ENCODE assay signal across 8 cellular contexts in the genomic region with DNA sequence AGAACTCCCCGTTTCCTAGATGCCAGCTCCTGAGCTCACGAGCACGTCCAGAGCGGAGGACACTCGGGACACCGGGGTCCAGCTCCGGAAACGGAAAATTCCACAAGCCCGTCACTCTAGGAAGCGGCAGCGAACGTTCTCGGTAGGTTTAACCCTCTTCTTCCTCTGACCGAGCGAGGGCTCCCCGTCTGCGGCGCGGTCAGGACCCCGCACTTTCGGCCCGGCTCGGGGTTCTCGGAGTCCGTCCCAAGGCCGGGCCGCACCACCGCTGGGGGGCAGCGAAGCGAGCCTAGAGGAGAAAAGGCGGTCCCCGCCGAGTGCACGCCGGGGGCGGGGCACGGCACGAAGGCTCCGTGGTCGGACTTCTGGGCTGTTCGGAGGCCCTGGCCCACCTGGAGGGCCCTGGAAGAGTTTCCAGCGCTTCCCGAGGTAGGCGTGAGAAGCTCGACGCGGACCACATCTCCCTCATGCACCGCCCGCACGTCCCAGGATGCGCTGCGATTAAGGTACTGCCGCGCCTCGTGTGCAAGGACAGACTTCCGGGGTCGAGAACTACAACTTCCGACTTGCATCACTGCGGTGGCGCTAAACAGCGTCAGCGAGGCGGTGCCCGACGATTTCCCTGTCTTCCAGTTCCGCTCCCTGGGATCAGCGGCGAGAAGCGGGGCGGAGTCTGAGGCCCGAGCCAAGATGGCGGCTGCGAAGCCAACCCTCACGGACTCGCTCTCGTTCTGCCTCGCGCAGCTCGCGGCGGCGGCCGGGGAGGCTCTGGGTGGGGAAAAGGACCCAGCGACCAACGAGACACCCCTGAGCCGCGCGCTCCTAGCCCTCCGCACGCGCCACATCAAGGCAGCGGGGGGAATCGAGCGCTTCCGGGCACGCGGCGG. TPM values are rescaled to one million over a fixed set of nuclear protein-coding genes. Genes with fewer than 3 reads are reported as not detected.
A peak's percentile ranks its signal among the peaks of the same experiment; 100 is the strongest.
DNase-seq lines count a peak whose midpoint lies in the region; ATAC-seq and TF ChIP-seq lines count a peak whose summit lies in the region.

A gene with protein sequence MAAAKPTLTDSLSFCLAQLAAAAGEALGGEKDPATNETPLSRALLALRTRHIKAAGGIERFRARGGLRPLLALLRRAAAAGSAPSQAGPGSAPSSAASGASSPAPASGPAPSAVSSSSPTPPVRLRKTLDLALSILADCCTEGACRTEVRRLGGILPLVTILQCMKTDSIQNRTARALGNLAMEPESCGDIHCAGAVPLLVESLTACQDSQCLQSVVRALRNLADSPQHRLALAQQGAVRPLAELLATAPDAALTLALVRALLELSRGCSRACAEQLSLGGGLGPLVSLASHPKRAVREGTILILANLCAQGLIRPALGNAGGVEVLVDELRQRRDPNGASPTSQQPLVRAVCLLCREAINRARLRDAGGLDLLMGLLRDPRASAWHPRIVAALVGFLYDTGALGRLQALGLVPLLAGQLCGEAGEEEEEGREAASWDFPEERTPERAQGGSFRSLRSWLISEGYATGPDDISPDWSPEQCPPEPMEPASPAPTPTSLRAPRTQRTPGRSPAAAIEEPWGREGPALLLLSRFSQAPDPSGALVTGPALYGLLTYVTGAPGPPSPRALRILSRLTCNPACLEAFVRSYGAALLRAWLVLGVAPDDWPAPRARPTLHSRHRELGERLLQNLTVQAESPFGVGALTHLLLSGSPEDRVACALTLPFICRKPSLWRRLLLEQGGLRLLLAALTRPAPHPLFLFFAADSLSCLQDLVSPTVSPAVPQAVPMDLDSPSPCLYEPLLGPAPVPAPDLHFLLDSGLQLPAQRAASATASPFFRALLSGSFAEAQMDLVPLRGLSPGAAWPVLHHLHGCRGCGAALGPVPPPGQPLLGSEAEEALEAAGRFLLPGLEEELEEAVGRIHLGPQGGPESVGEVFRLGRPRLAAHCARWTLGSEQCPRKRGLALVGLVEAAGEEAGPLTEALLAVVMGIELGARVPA (plus strand): TSS at position 667 of the 887 bp plus-strand sequence. CDS start 24 bp downstream, at position 691.

- H3K27ac ChIP-seq in coronary artery, result peak within 1 kb of the TSS; percentile 90 to 98

- H3K9me3 Mint-ChIP-seq in activated CD4-positive, alpha-beta T cell treated with anti-CD3 and anti-CD28 coated beads, Interleukin-2, amount 10 ng/mL, durations not matched to agents 24 days and 14 days, result no peaks in the 10 kb centered on the region

- H3K4me3 Mint-ChIP-seq in activated CD4-positive, alpha-beta T cell treated with anti-CD3 and anti-CD28 coated beads, Interleukin-2, amount 10 ng/mL, durations not matched to agents 24 days and 14 days, result peak within 1 kb of the TSS; percentile 95

- intact Hi-C loops in activated CD4-positive, alpha-beta T cell treated with anti-CD3 and anti-CD28 coated beads, Interleukin-2, amount 10 ng/mL, durations not matched to agents 24 days and 14 days (cut with micrococcal nuclease), result loop anchor here (1.0 to 10.0 kb wide), 10 partner anchors 16 to 426 kb away; a partner anchor contains a TSS

- no peaks in the 10 kb centered on the region for H3K27me3 Mint-ChIP-seq in activated CD4-positive, alpha-beta T cell treated with anti-CD3 and anti-CD28 coated beads, Interleukin-2, amount 10 ng/mL, durations not matched to agents 24 days and 14 days

- peak; percentile 18 for TF ChIP-seq CTCF in coronary artery (IDR thresholded peaks at IDR 0.05)

- DNase-seq in C1 segment of cervical spinal cord (lab: John Stamatoyannopoulos, UW) (peak; percentile 75 to 99 (median 98)), NCI-H526 (lab: John Stamatoyannopoulos, UW) (peak; percentile 95 to 98), coronary artery (ENCODE audit: low spot score) (peak; percentile 98), left kidney (ENCODE audit: low read depth, low spot score) (peak; percentile 99)
- DNase-seq in activated CD4-positive, alpha-beta T cell treated with anti-CD3 and anti-CD28 coated beads, Interleukin-2, amount 10 ng/mL, durations not matched to agents 24 days and 14 days, result peak; percentile 99
- DNase-seq in stimulated activated CD4-positive, alpha-beta T cell treated with anti-CD3 and anti-CD28 coated beads, Interleukin-2, amount 100 ng/mL, for 24 hours, result peak; percentile 96

- H3K4me1 Mint-ChIP-seq in activated CD4-positive, alpha-beta T cell treated with anti-CD3 and anti-CD28 coated beads, Interleukin-2, amount 10 ng/mL, durations not matched to agents 24 days and 14 days, result peaks cover 30% of the 10 kb centered on the region

- H3K4me3 ChIP-seq in coronary artery, result peak within 1 kb of the TSS; percentile 77

- H3K36me3 Mint-ChIP-seq in activated CD4-positive, alpha-beta T cell treated with anti-CD3 and anti-CD28 coated beads, Interleukin-2, amount 10 ng/mL, durations not matched to agents 24 days and 14 days (ENCODE audit: low read depth), result peaks cover 31% of the 10 kb centered on the region

- peak within 1 kb of the TSS; percentile 98 for H3K27ac Mint-ChIP-seq in activated CD4-positive, alpha-beta T cell treated with anti-CD3 and anti-CD28 coated beads, Interleukin-2, amount 10 ng/mL, durations not matched to agents 24 days and 14 days

- ATAC-seq in GM19324 (IDR thresholded peaks at IDR 0.05; ENCODE audit: low FRiP score, unreplicated experiment) (peak; percentile 81), HG03469 (IDR thresholded peaks at IDR 0.05; ENCODE audit: unreplicated experiment) (peak; percentile 49)

RNA-seq across cellular contexts. Expression of the gene that starts here (rescaled TPM):
- 9.9 and 10.5 TPM in 2 replicates for total RNA-seq in activated CD4-positive, alpha-beta T cell treated with anti-CD3 and anti-CD28 coated beads, Interleukin-2, amount 10 ng/mL, durations not matched to agents 24 days and 14 days

Comparison
In these comparisons a context has a peak if more than half of its experiments do, and no peak if none do; other contexts are left out.
1. Peak in every context shown above with its lines: DNase-seq, ATAC-seq, H3K4me3 ChIP-seq and H3K27ac ChIP-seq.